In the genomic region with DNA sequence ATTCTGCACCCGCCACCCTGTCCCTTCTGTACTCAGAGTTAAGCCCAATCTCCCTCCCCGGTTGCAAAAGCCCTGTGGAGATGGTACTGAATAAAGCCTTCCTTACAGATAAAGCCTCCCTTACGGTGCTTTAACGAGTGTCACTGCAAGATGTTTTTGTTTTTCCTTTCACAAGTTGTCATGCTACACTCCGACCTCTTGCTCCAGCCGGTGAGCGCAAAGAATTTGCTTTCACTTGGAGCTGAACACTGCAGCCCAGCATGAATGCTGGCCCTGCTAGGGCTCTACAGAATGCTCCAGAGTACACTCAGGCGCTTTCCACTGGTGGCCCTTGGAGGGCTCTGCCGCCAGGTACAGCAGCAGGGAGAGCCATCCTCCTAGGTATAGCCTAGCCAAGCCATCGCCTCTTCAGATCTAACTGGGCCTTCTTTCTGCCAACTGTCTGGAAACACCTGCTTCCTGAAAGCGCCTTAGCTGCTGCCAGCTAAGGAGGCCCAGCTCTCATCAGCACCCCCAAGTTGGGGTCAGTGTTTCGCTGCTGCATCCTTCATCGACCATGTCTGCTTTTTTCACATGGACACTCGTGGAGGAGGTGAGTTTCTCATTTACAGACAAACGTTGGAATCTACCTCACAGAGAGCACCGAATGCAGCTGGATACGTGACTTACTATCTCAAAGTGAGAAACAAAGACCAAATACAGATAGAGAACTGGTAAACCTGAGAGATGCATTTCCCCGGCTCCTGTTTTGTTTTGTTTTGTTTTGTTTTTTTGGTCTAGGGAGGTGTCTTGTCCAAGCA, we compare ENCODE assay signal across 26 cellular contexts. TPM values are rescaled to one million over a fixed set of nuclear protein-coding genes. Genes with fewer than 3 reads are reported as not detected.
DNase-seq lines count a peak whose midpoint lies in the region; ATAC-seq and TF ChIP-seq lines count a peak whose summit lies in the region.
"Had no signal": no experiment of that assay in that cellular context is flagged by ENCODE, and none has a peak within 500 bp of the region (broad histone marks: within the 10 kb centered on the region; RNA-seq: fewer than 3 reads in every experiment).

No MANE protein-coding gene starts in this region.

- H3F3A ChIP-seq in neural progenitor cell (ENCODE audit: low read depth): peaks cover 5% of the 10 kb centered on the region

- H2AFZ ChIP-seq in neural progenitor cell (replicated peaks): no peak overlapping the region
- H2AFZ ChIP-seq: PC-9 had no signal

- intact Hi-C loops in Calu3 (cut with micrococcal nuclease; ENCODE audit: unreplicated experiment) (no loop called here), left ventricle myocardium superior (cut with micrococcal nuclease) (no loop called here)

- H3K27me3 ChIP-seq in neural progenitor cell: no peaks in the 10 kb centered on the region
- H3K27me3 ChIP-seq: testis had no signal

- peaks cover 3% of the 10 kb centered on the region for H3K36me3 Mint-ChIP-seq in Calu3 (ENCODE audit: insufficient read depth, unreplicated experiment)
- peaks cover 1% of the 10 kb centered on the region for H3K36me3 Mint-ChIP-seq in IgD-negative memory B cell
- no peaks in the 10 kb centered on the region for H3K36me3 Mint-ChIP-seq in neural progenitor cell
- H3K36me3 Mint-ChIP-seq: CD8-positive, alpha-beta T cell had no signal

- peak overlapping the region; percentile 26 for H3K4me2 ChIP-seq in neural progenitor cell
- H3K4me2 ChIP-seq: PC-9 had no signal

- peaks cover 24% of the 10 kb centered on the region for H3K4me1 Mint-ChIP-seq in Calu3 (ENCODE audit: low read depth, unreplicated experiment)
- peaks cover 37 to 41% (median 39%) of the 10 kb centered on the region in 3 donors for H3K4me1 Mint-ChIP-seq in IgD-negative memory B cell
- peaks cover 22% of the 10 kb centered on the region for H3K4me1 Mint-ChIP-seq in neural progenitor cell

- ATAC-seq in left ventricle myocardium superior (no peak), GM21723 (IDR thresholded peaks at IDR 0.05; ENCODE audit: unreplicated experiment) (no peak)
- ATAC-seq: activated naive CD4-positive, alpha-beta T cell treated with anti-CD3 and anti-CD28 coated beads, Interleukin-2, amount 50 U/mL, for 72 hours; CD8-positive, alpha-beta T cell had no signal

- H3K36me3 ChIP-seq in neural progenitor cell: no peaks in the 10 kb centered on the region
- H3K36me3 ChIP-seq: SJCRH30 had no signal

- H3K27me3 Mint-ChIP-seq in Calu3 (ENCODE audit: unreplicated experiment) (no peaks in the 10 kb centered on the region), IgD-negative memory B cell (peaks cover 9% of the 10 kb centered on the region), neural progenitor cell (ENCODE audit: insufficient read depth, low read depth) (peaks cover 8% of the 10 kb centered on the region)

- H3K4me3 ChIP-seq in choroid plexus epithelial cell (ENCODE audit: low read depth, low read length): no peak overlapping the region
- H3K4me3 ChIP-seq in neural progenitor cell: no peak overlapping the region
- H3K4me3 ChIP-seq: lung, PC-9, SJCRH30, testis had no signal

- no peaks in the 10 kb centered on the region for H4K20me1 ChIP-seq in neural progenitor cell (ENCODE audit: low read depth)

- H3K9ac ChIP-seq in neural progenitor cell: no peak overlapping the region

- no peak for DNase-seq in Calu3
- DNase-seq in choroid plexus epithelial cell (ENCODE audit: low read depth): peak; percentile 55
- DNase-seq in neural progenitor cell (ENCODE audit: low spot score): peak; percentile 48
- DNase-seq in left ventricle myocardium superior: no peak
- no peak for DNase-seq in COLO668 (lab: John Stamatoyannopoulos, UW; ENCODE audit: unreplicated experiment)
- no peak for DNase-seq in NCI-H82 treated with DMSO at 0.1 percent for 48 hours (lab: John Stamatoyannopoulos, UW; ENCODE audit: unreplicated experiment)
- DNase-seq: activated CD4-positive, alpha-beta T cell treated with anti-CD3 and anti-CD28 coated beads, Interleukin-2, amount 10 ng/mL, durations not matched to agents 7 days and 5 days; CD8-positive, alpha-beta T cell; erythroblast; foreskin melanocyte; NCI-H1694; NCI-H345; NCI-H82; nucleus accumbens; SJCRH30; stimulated activated CD4-positive, alpha-beta T cell treated with anti-CD3 and anti-CD28 coated beads, Interleukin-2, amount 100 ng/mL, for 24 hours; stimulated activated naive CD4-positive, alpha-beta T cell; T-helper 1 cell; testis had no signal

- peaks cover 26% of the 10 kb centered on the region for H3K4me1 ChIP-seq in neural progenitor cell
- H3K4me1 ChIP-seq: SJCRH30, testis had no signal

- no peak overlapping the region for H3K27ac ChIP-seq in neural progenitor cell
- H3K27ac ChIP-seq: SJCRH30, testis had no signal

- H3K27ac Mint-ChIP-seq in Calu3 (ENCODE audit: unreplicated experiment): peak overlapping the region; percentile 37
- H3K27ac Mint-ChIP-seq in IgD-negative memory B cell: peak overlapping the region; percentile 18 to 72 (median 61)
- no peak overlapping the region for H3K27ac Mint-ChIP-seq in neural progenitor cell
- H3K27ac Mint-ChIP-seq: activated CD4-positive, alpha-beta T cell treated with anti-CD3 and anti-CD28 coated beads, Interleukin-2, amount 10 ng/mL, durations not matched to agents 7 days and 5 days; activated naive CD4-positive, alpha-beta T cell treated with anti-CD3 and anti-CD28 coated beads, Interleukin-2, amount 50 U/mL, for 72 hours; CD8-positive, alpha-beta T cell had no signal

- no TSS peak for BruUV-seq in Calu3 (replicated peaks; lab: Mats Ljungman, UMichigan)

- no peaks in the 10 kb centered on the region for H3K79me2 ChIP-seq in neural progenitor cell (ENCODE audit: low read depth)

- H3K4me3 Mint-ChIP-seq in Calu3 (ENCODE audit: low read depth, unreplicated experiment) (no peak overlapping the region), IgD-negative memory B cell (peak overlapping the region; percentile 35 to 89 (median 62)), neural progenitor cell (peak overlapping the region; percentile 24)
- H3K4me3 Mint-ChIP-seq: activated CD4-positive, alpha-beta T cell treated with anti-CD3 and anti-CD28 coated beads, Interleukin-2, amount 10 ng/mL, durations not matched to agents 7 days and 5 days; CD8-positive, alpha-beta T cell; central memory CD8-positive, alpha-beta T cell had no signal

- TF ChIP-seq CTCF in Calu3 (IDR thresholded peaks at IDR 0.05; ENCODE audit: unreplicated experiment): no peak
- no peak for TF ChIP-seq CTCF in choroid plexus epithelial cell (conservative IDR thresholded peaks at IDR 0.05; ENCODE audit: low read depth, low read length)
- no peak for TF ChIP-seq CTCF in neural progenitor cell (IDR thresholded peaks at IDR 0.05)

- H3K9me3 Mint-ChIP-seq in Calu3 (ENCODE audit: low read depth, unreplicated experiment): no peaks in the 10 kb centered on the region
- peaks cover 0 to 2% (median 2%) of the 10 kb centered on the region in 3 donors for H3K9me3 Mint-ChIP-seq in IgD-negative memory B cell
- no peaks in the 10 kb centered on the region for H3K9me3 Mint-ChIP-seq in neural progenitor cell
- H3K9me3 Mint-ChIP-seq: activated CD4-positive, alpha-beta T cell treated with anti-CD3 and anti-CD28 coated beads, Interleukin-2, amount 10 ng/mL, durations not matched to agents 7 days and 5 days; activated naive CD4-positive, alpha-beta T cell treated with anti-CD3 and anti-CD28 coated beads, Interleukin-2, amount 50 U/mL, for 72 hours; CD8-positive, alpha-beta T cell; central memory CD8-positive, alpha-beta T cell had no signal

- CTCF ChIA-PET in Calu3 (lab: Charles Lee): no interaction called here

- no peaks in the 10 kb centered on the region for H3K9me3 ChIP-seq in neural progenitor cell (ENCODE audit: low read depth)
- H3K9me3 ChIP-seq: SJCRH30, testis had no signal

RNA-seq across cellular contexts. Expression of a gene that starts 13.4 kb away (rescaled TPM):
- total RNA-seq in Calu3 (2022) (1.3 and 2.4 TPM in 2 replicates), neural progenitor cell (ENCODE audit: low replicate concordance) (0.28 TPM in 1 of 2 replicates, not detected in the other), left ventricle myocardium superior (not detected)
- polyA plus RNA-seq in IgD-negative memory B cell: 0.06 TPM
- total RNA-seq: activated naive CD4-positive, alpha-beta T cell treated with anti-CD3 and anti-CD28 coated beads, Interleukin-2, amount 50 U/mL, for 72 hours; CD8-positive, alpha-beta T cell; HT-29 had no signal

Comparison
In these comparisons a context has a peak if more than half of its experiments do, and no peak if none do; other contexts are left out.
1. DNase-seq: peak in choroid plexus epithelial cell (single experiment) and neural progenitor cell (single experiment); none in Calu3 (single experiment), left ventricle myocardium superior (single experiment), COLO668 (single experiment) and NCI-H82 treated with DMSO at 0.1 percent for 48 hours (single experiment).